ENCODE assay signal across 1 cellular context in genomic region chr3:24450142-24450932, GRCh38.
TF ChIP-seq lines count a peak whose summit lies in the region.

No MANE protein-coding gene starts in this region.

TF ChIP-seq in HepG2, 621 proteins besides CTCF, POLR2A, EP300 and RAD21 (continued from another document):
- TF ChIP-seq THAP7 (CRISPR knock-in tag; IDR thresholded peaks at IDR 0.05) (no peak), ZNF512 (CRISPR knock-in tag; IDR thresholded peaks at IDR 0.05) (no peak), ATM (IDR thresholded peaks at IDR 0.05; ENCODE audit: borderline replicate concordance) (no peak), ZHX1 (CRISPR knock-in tag; IDR thresholded peaks at IDR 0.05; ENCODE audit: low read depth) (no peak), USF2 (IDR thresholded peaks at IDR 0.05; ENCODE audit: low read depth, low read length) (no peak), USF2 (CRISPR knock-in tag; IDR thresholded peaks at IDR 0.05; ENCODE audit: borderline replicate concordance) (no peak), MAFG (CRISPR knock-in tag; IDR thresholded peaks at IDR 0.05) (no peak), ZNF570 (CRISPR knock-in tag; IDR thresholded peaks at IDR 0.05; ENCODE audit: borderline replicate concordance) (no peak), SMAD1 (CRISPR knock-in tag; IDR thresholded peaks at IDR 0.05; ENCODE audit: borderline replicate concordance, low read depth) (no peak), ZNF264 (CRISPR knock-in tag; IDR thresholded peaks at IDR 0.05) (0 out of 2 replicates have a peak, but pooled peaks have one; percentile 21), TFE3 (CRISPR knock-in tag; IDR thresholded peaks at IDR 0.05) (peak; percentile 56; the same call in 1 of the 2 replicates), ZNF292 (CRISPR knock-in tag; IDR thresholded peaks at IDR 0.05; ENCODE audit: borderline replicate concordance, low read depth) (no peak), CBX5 (CRISPR knock-in tag; IDR thresholded peaks at IDR 0.05; ENCODE audit: borderline replicate concordance) (no peak), ZNF670 (CRISPR knock-in tag; IDR thresholded peaks at IDR 0.05; ENCODE audit: borderline replicate concordance) (no peak), KAT8 (CRISPR knock-in tag; IDR thresholded peaks at IDR 0.05) (peak; percentile 38; the same call in 1 of the 2 replicates), ZNF20 (CRISPR knock-in tag; IDR thresholded peaks at IDR 0.05) (no peak), ZNF17 (CRISPR knock-in tag; IDR thresholded peaks at IDR 0.05) (no peak), PRDM15 (CRISPR knock-in tag; IDR thresholded peaks at IDR 0.05) (no peak)
